1 cellular context compared by ENCODE assay signal in genomic region chr14:24343795-24344660, GRCh38.
A peak's percentile ranks its signal among the peaks of the same experiment; 100 is the strongest.
TF ChIP-seq lines count a peak whose summit lies in the region.

No MANE protein-coding gene starts in this region.

TF ChIP-seq in HepG2, 621 proteins besides CTCF, POLR2A, EP300 and RAD21 (continued from another document and continues in another):
- TF ChIP-seq ARID3A (IDR thresholded peaks at IDR 0.05; ENCODE audit: low read depth, low read length) (peak; percentile 76), DRAP1 (CRISPR knock-in tag; IDR thresholded peaks at IDR 0.05) (no peak), MYC (CRISPR knock-in tag; IDR thresholded peaks at IDR 0.05; ENCODE audit: borderline replicate concordance) (no peak), GMEB1 (CRISPR knock-in tag; IDR thresholded peaks at IDR 0.05; ENCODE audit: borderline replicate concordance) (no peak), ZBTB49 (CRISPR knock-in tag; IDR thresholded peaks at IDR 0.05; ENCODE audit: borderline replicate concordance) (no peak), CENPT (CRISPR knock-in tag; IDR thresholded peaks at IDR 0.05; ENCODE audit: low read depth) (no peak), ZNF574 (CRISPR knock-in tag; IDR thresholded peaks at IDR 0.05) (no peak), TBX3 (IDR thresholded peaks at IDR 0.05; ENCODE audit: borderline replicate concordance) (no peak), PPARG (CRISPR knock-in tag; conservative IDR thresholded peaks at IDR 0.05) (no peak; the same call in 1 of the 2 replicates), SOX6 (IDR thresholded peaks at IDR 0.05) (no peak), SOX6 (CRISPR knock-in tag; IDR thresholded peaks at IDR 0.05) (peak; percentile 45; the same call in 1 of the 2 replicates), ZNF274 (CRISPR knock-in tag; IDR thresholded peaks at IDR 0.05) (no peak), IKZF5 (CRISPR knock-in tag; IDR thresholded peaks at IDR 0.05) (peak; percentile 35; the same call in 1 of the 2 replicates), DNMT3B (CRISPR knock-in tag; conservative IDR thresholded peaks at IDR 0.05) (no peak), ATF5 (CRISPR knock-in tag; IDR thresholded peaks at IDR 0.05; ENCODE audit: low read depth) (0 out of 2 replicates have a peak, but pooled peaks have one; percentile 58), ZNF138 (CRISPR knock-in tag; IDR thresholded peaks at IDR 0.05; ENCODE audit: low read depth) (no peak), FOXO1 (CRISPR knock-in tag; IDR thresholded peaks at IDR 0.05) (peak; percentile 34; the same call in 1 of the 2 replicates), ZNF556 (CRISPR knock-in tag; IDR thresholded peaks at IDR 0.05; ENCODE audit: borderline replicate concordance) (peak; percentile 89; the same call in 1 of the 2 replicates), ZNF205 (CRISPR knock-in tag; IDR thresholded peaks at IDR 0.05) (peak; percentile 37; the same call in 1 of the 2 replicates), TOE1 (CRISPR knock-in tag; IDR thresholded peaks at IDR 0.05) (no peak), ZNF18 (CRISPR knock-in tag; IDR thresholded peaks at IDR 0.05; ENCODE audit: insufficient replicate concordance) (peak; percentile 50), KDM4B (CRISPR knock-in tag; IDR thresholded peaks at IDR 0.05) (no peak), ZNF234 (CRISPR knock-in tag; conservative IDR thresholded peaks at IDR 0.05) (no peak), HNRNPLL (IDR thresholded peaks at IDR 0.05; ENCODE audit: low read depth, low read length, poor library complexity, severe bottlenecking) (no peak), RNF2 (conservative IDR thresholded peaks at IDR 0.05; ENCODE audit: low read depth) (no peak), PTBP1 (IDR thresholded peaks at IDR 0.05; ENCODE audit: low read depth, low read length, poor library complexity, severe bottlenecking) (no peak), ZSCAN30 (CRISPR knock-in tag; IDR thresholded peaks at IDR 0.05) (no peak), SAP130 (CRISPR knock-in tag; IDR thresholded peaks at IDR 0.05; ENCODE audit: low read depth) (peak; percentile 69), ZNF207 (IDR thresholded peaks at IDR 0.05; ENCODE audit: borderline replicate concordance) (no peak), CERS6 (CRISPR knock-in tag; IDR thresholded peaks at IDR 0.05) (no peak), ZFP36L1 (CRISPR knock-in tag; IDR thresholded peaks at IDR 0.05) (no peak), RCOR2 (CRISPR knock-in tag; IDR thresholded peaks at IDR 0.05) (peak; percentile 44; the same call in 1 of the 2 replicates), ATF7-NPFF (CRISPR knock-in tag; IDR thresholded peaks at IDR 0.05; ENCODE audit: low read depth) (no peak), ZNF563 (CRISPR knock-in tag; IDR thresholded peaks at IDR 0.05) (no peak), ZBTB37 (CRISPR knock-in tag; IDR thresholded peaks at IDR 0.05) (no peak), TRAFD1 (CRISPR knock-in tag; IDR thresholded peaks at IDR 0.05; ENCODE audit: borderline replicate concordance) (0 out of 2 replicates have a peak, but pooled peaks have one; percentile 67), ZNF589 (CRISPR knock-in tag; conservative IDR thresholded peaks at IDR 0.05) (no peak), ZNF124 (CRISPR knock-in tag; IDR thresholded peaks at IDR 0.05) (0 out of 2 replicates have a peak, but pooled peaks have one; percentile 27), ZNF746 (CRISPR knock-in tag; IDR thresholded peaks at IDR 0.05) (no peak), ZMYM3 (CRISPR knock-in tag; IDR thresholded peaks at IDR 0.05) (peak; percentile 65; the same call in 1 of the 2 replicates), TIGD3 (CRISPR knock-in tag; IDR thresholded peaks at IDR 0.05; ENCODE audit: borderline replicate concordance) (no peak), ZNF446 (CRISPR knock-in tag; IDR thresholded peaks at IDR 0.05) (no peak)
